15 cellular contexts compared by ENCODE assay signal in genomic region chr2:175147196-175147595, GRCh38.
"Had no signal": no experiment of that assay in that cellular context is flagged by ENCODE, and none has a peak within 500 bp of the region (broad histone marks: within the 10 kb centered on the region; RNA-seq: fewer than 3 reads in every experiment).

No MANE protein-coding gene starts in this region.

- H3K36me3 ChIP-seq: left ventricle myocardium inferior had no signal

- H3K27me3 ChIP-seq: esophagus squamous epithelium, foreskin keratinocyte, tibial nerve had no signal

- H3K4me3 ChIP-seq: esophagus squamous epithelium, left ventricle myocardium inferior, tibial nerve had no signal

- H3K9me3 ChIP-seq: esophagus squamous epithelium, left ventricle myocardium inferior, tibial nerve had no signal

- FAIRE-seq: urothelium cell line had no signal

- H3K27ac ChIP-seq: esophagus squamous epithelium, foreskin keratinocyte, left ventricle myocardium inferior, tibial nerve had no signal

- H3K4me1 ChIP-seq: foreskin keratinocyte had no signal

- DNase-seq: activated CD4-positive, CD25-positive, alpha-beta regulatory T cell treated with anti-CD3 and anti-CD28 coated beads, Interleukin-2, amount 50 U/mL, for 72 hours; activated effector memory CD4-positive, alpha-beta T cell treated with anti-CD3 and anti-CD28 coated beads, Interleukin-2, amount 50 U/mL, for 16 hours; activated T-cell treated with anti-CD3 and anti-CD28 coated beads, Interleukin-2, amount 50 U/mL, for 72 hours; effector memory CD8-positive, alpha-beta T cell; esophagus squamous epithelium; foreskin keratinocyte; left ventricle myocardium inferior; mammary epithelial cell; occipital lobe; retina; stimulated activated CD4-positive, alpha-beta T cell treated with anti-CD3 and anti-CD28 coated beads, Interleukin-2, amount 100 ng/mL, for 24 hours; stimulated activated naive CD8-positive, alpha-beta T cell treated with anti-CD3 and anti-CD28 coated beads, Interleukin-15, Interleukin-2, amounts not matched to agents 100 U/mL and 50 U/mL, for 24 hours; substantia nigra had no signal
